In genomic region chr22:31647066-31647465, GRCh38 we compare ENCODE assay signal across 16 cellular contexts. TPM values are rescaled to one million over a fixed set of nuclear protein-coding genes. Genes with fewer than 3 reads are reported as not detected.
DNase-seq lines count a peak whose midpoint lies in the region; ATAC-seq and TF ChIP-seq lines count a peak whose summit lies in the region.
"Had no signal": no experiment of that assay in that cellular context is flagged by ENCODE, and none has a peak within 500 bp of the region (broad histone marks: within the 10 kb centered on the region; RNA-seq: fewer than 3 reads in every experiment).

No MANE protein-coding gene starts in this region.

- H3K36me3 Mint-ChIP-seq in stimulated activated naive CD8-positive, alpha-beta T cell treated with anti-CD3 and anti-CD28 coated beads, Interleukin-15, Interleukin-2, amounts not matched to agents 100 ng/mL and 50 ng/mL, for 24 hours (ENCODE audit: low read depth): peaks cover 45% of the 10 kb centered on the region
- peaks cover 46% of the 10 kb centered on the region for H3K36me3 Mint-ChIP-seq in activated naive CD8-positive, alpha-beta T cell treated with anti-CD3 and anti-CD28 coated beads, Interleukin-2, amount 50 U/mL, for 24 hours (ENCODE audit: low read depth)

- H3K27ac Mint-ChIP-seq in stimulated activated naive CD8-positive, alpha-beta T cell treated with anti-CD3 and anti-CD28 coated beads, Interleukin-15, Interleukin-2, amounts not matched to agents 100 ng/mL and 50 ng/mL, for 24 hours: peak overlapping the region; percentile 90
- H3K27ac Mint-ChIP-seq in activated naive CD8-positive, alpha-beta T cell treated with anti-CD3 and anti-CD28 coated beads, Interleukin-2, amount 50 U/mL, for 24 hours: peak overlapping the region; percentile 79

- H3K4me1 Mint-ChIP-seq in stimulated activated naive CD8-positive, alpha-beta T cell treated with anti-CD3 and anti-CD28 coated beads, Interleukin-15, Interleukin-2, amounts not matched to agents 100 ng/mL and 50 ng/mL, for 24 hours (ENCODE audit: low read depth): peaks cover 51% of the 10 kb centered on the region
- H3K4me1 Mint-ChIP-seq in activated naive CD8-positive, alpha-beta T cell treated with anti-CD3 and anti-CD28 coated beads, Interleukin-2, amount 50 U/mL, for 24 hours: peaks cover 44% of the 10 kb centered on the region

- H3K4me3 ChIP-seq in left lung: no peak overlapping the region
- H3K4me3 ChIP-seq: spleen, tibial nerve had no signal

- intact Hi-C loops in left lung (cut with DNase I): no loop called here

- H3K27me3 ChIP-seq in left lung: no peaks in the 10 kb centered on the region
- H3K27me3 ChIP-seq: neutrophil, spleen, tibial nerve had no signal

- H3K9me3 ChIP-seq in left lung: no peaks in the 10 kb centered on the region
- H3K9me3 ChIP-seq: neutrophil, spleen, tibial nerve had no signal

- TF ChIP-seq CTCF in left lung (IDR thresholded peaks at IDR 0.05): no peak

- H3K36me3 ChIP-seq in left lung: peaks cover 0 to 31% of the 10 kb centered on the region in 2 donors
- H3K36me3 ChIP-seq: neutrophil had no signal

- no peaks in the 10 kb centered on the region for H3K9me3 Mint-ChIP-seq in stimulated activated naive CD8-positive, alpha-beta T cell treated with anti-CD3 and anti-CD28 coated beads, Interleukin-15, Interleukin-2, amounts not matched to agents 100 ng/mL and 50 ng/mL, for 24 hours
- H3K9me3 Mint-ChIP-seq in activated naive CD8-positive, alpha-beta T cell treated with anti-CD3 and anti-CD28 coated beads, Interleukin-2, amount 50 U/mL, for 24 hours: no peaks in the 10 kb centered on the region

- H3K27ac ChIP-seq in left lung: peak overlapping the region; percentile 28 to 53
- H3K27ac ChIP-seq: neutrophil, tibial nerve had no signal

- H3K4me1 ChIP-seq in left lung: peaks cover 0 to 54% of the 10 kb centered on the region in 2 donors

- no peak for ATAC-seq in stimulated activated naive CD8-positive, alpha-beta T cell treated with anti-CD3 and anti-CD28 coated beads, Interleukin-15, Interleukin-2, amounts not matched to agents 100 U/mL and 50 U/mL, for 24 hours
- no peak for ATAC-seq in activated naive CD8-positive, alpha-beta T cell treated with anti-CD3 and anti-CD28 coated beads, Interleukin-2, amount 50 U/mL, for 24 hours
- ATAC-seq in left lung: no peak

- no peak overlapping the region for H3K4me3 Mint-ChIP-seq in stimulated activated naive CD8-positive, alpha-beta T cell treated with anti-CD3 and anti-CD28 coated beads, Interleukin-15, Interleukin-2, amounts not matched to agents 100 ng/mL and 50 ng/mL, for 24 hours
- H3K4me3 Mint-ChIP-seq in activated naive CD8-positive, alpha-beta T cell treated with anti-CD3 and anti-CD28 coated beads, Interleukin-2, amount 50 U/mL, for 24 hours: no peak overlapping the region

- H3K27me3 Mint-ChIP-seq in stimulated activated naive CD8-positive, alpha-beta T cell treated with anti-CD3 and anti-CD28 coated beads, Interleukin-15, Interleukin-2, amounts not matched to agents 100 ng/mL and 50 ng/mL, for 24 hours: no peaks in the 10 kb centered on the region
- no peaks in the 10 kb centered on the region for H3K27me3 Mint-ChIP-seq in activated naive CD8-positive, alpha-beta T cell treated with anti-CD3 and anti-CD28 coated beads, Interleukin-2, amount 50 U/mL, for 24 hours

- no peak for DNase-seq in stimulated activated naive CD8-positive, alpha-beta T cell treated with anti-CD3 and anti-CD28 coated beads, Interleukin-15, Interleukin-2, amounts not matched to agents 100 U/mL and 50 U/mL, for 24 hours
- no peak for DNase-seq in activated naive CD8-positive, alpha-beta T cell treated with anti-CD3 and anti-CD28 coated beads, Interleukin-2, amount 50 U/mL, for 24 hours
- no peak for DNase-seq in left lung
- no peak for DNase-seq in effector CD8-positive, alpha-beta T cell (lab: John Stamatoyannopoulos, UW)
- DNase-seq in glomerular visceral epithelial cell (ENCODE audit: extremely low spot score): no peak
- no peak for DNase-seq in C1 segment of cervical spinal cord (lab: John Stamatoyannopoulos, UW)
- no peak for DNase-seq in NCI-H774 (lab: John Stamatoyannopoulos, UW)
- DNase-seq: AML-193, DMS79, NCI-H2081 treated with DMSO at 0.1 percent for 48 hours, NCI-H748 treated with DMSO at 0.1 percent for 48 hours, Right ventricle myocardium superior, spleen had no signal

RNA-seq across cellular contexts. Expression of gene PISD, which starts 14.9 kb away (rescaled TPM):
- total RNA-seq in left lung: 10 to 100 TPM; 32.3 to 60.5 TPM
